31 cellular contexts compared by ENCODE assay signal in genomic region chr4:128907966-128908365, GRCh38.
"Had no signal": no experiment of that assay in that cellular context is flagged by ENCODE, and none has a peak within 500 bp of the region (broad histone marks: within the 10 kb centered on the region; RNA-seq: fewer than 3 reads in every experiment).

No MANE protein-coding gene starts in this region.

- ATAC-seq: activated naive CD4-positive, alpha-beta T cell treated with anti-CD3 and anti-CD28 coated beads, Interleukin-2, amount 50 U/mL, for 72 hours; activated T-cell treated with anti-CD3 and anti-CD28 coated beads, Interleukin-2, amount 50 U/mL, for 4 hours; body of pancreas; Right ventricle myocardium inferior had no signal

- DNase-seq: activated B cell treated with CpG ODN at 0.5 μM for 24 hours; activated CD4-positive, alpha-beta memory T cell treated with anti-CD3 and anti-CD28 coated beads for 36 hours; activated CD4-positive, alpha-beta T cell treated with anti-CD3 and anti-CD28 coated beads for 4 hours; activated CD4-positive, alpha-beta T cell treated with anti-CD3 and anti-CD28 coated beads, Interleukin-2, amount 50 U/mL, for 1 hour; activated CD4-positive, CD25-positive, alpha-beta regulatory T cell treated with anti-CD3 and anti-CD28 coated beads, Interleukin-2, amount 50 U/mL, for 72 hours; activated CD8-positive, alpha-beta memory T cell treated with anti-CD3 and anti-CD28 coated beads, Interleukin-2, amount 50 U/mL, for 4 hours; activated gamma-delta T cell treated with Interleukin-2 at 50 U/mL for 16 hours; activated naive CD4-positive, alpha-beta T cell treated with anti-CD3 and anti-CD28 coated beads for 36 hours; activated T-cell treated with anti-CD3 and anti-CD28 coated beads for 4 hours; activated T-cell treated with anti-CD3 and anti-CD28 coated beads, Interleukin-2, amount 50 U/mL, for 4 hours; adrenal gland; body of pancreas; caudate nucleus; cerebellar nuclear complex; Kasumi-1; KG1; MG63; NCI-H1048; NCI-H146; NCI-H1930; NCI-H2081 treated with DMSO at 0.1 percent for 48 hours; NCI-H226; NCI-H446 treated with DMSO at 0.1 percent for 48 hours; NCI-H524; PC-9; SW 1271; T-helper 1 cell; T-helper 2 cell; T-helper 9 cell had no signal
